12 cellular contexts compared by ENCODE assay signal in genomic region chr4:75099321-75099720, GRCh38.
DNase-seq lines count a peak whose midpoint lies in the region; ATAC-seq and TF ChIP-seq lines count a peak whose summit lies in the region.
"Had no signal": no experiment of that assay in that cellular context is flagged by ENCODE, and none has a peak within 500 bp of the region (broad histone marks: within the 10 kb centered on the region; RNA-seq: fewer than 3 reads in every experiment).

No MANE protein-coding gene starts in this region.

- no peak overlapping the region for H3K18ac ChIP-seq in mesendoderm (ENCODE audit: low read length)

- no peak overlapping the region for H2BK15ac ChIP-seq in mesendoderm (replicated peaks; ENCODE audit: low read depth)

- H3K23ac ChIP-seq in mesendoderm (ENCODE audit: low read length): no peak overlapping the region

- H2BK5ac ChIP-seq in mesendoderm (ENCODE audit: low read length): no peak overlapping the region

- H3K4me1 ChIP-seq in mucosa of descending colon (ENCODE audit: low read depth) (peaks cover 6% of the 10 kb centered on the region), upper lobe of left lung (no peaks in the 10 kb centered on the region), mesendoderm (ENCODE audit: control insufficient read depth, low read depth, low read length) (no peaks in the 10 kb centered on the region)
- H3K4me1 ChIP-seq: SJSA1 had no signal

- no peak overlapping the region for H3K4me3 ChIP-seq in mucosa of descending colon
- H3K4me3 ChIP-seq in upper lobe of left lung: no peak overlapping the region
- no peak overlapping the region for H3K4me3 ChIP-seq in mesendoderm (ENCODE audit: low read length)
- H3K4me3 ChIP-seq: SJSA1 had no signal

- no peak overlapping the region for H3K4me2 ChIP-seq in mesendoderm (ENCODE audit: low read length)

- no peaks in the 10 kb centered on the region for H3K9me3 ChIP-seq in mucosa of descending colon
- H3K9me3 ChIP-seq in upper lobe of left lung: peaks cover 0 to 5% (median 0%) of the 10 kb centered on the region in 4 donors
- H3K9me3 ChIP-seq: SJSA1 had no signal

- H2AK5ac ChIP-seq in mesendoderm (ENCODE audit: low read length): no peak overlapping the region

- no peaks in the 10 kb centered on the region for H3K79me2 ChIP-seq in mesendoderm (ENCODE audit: control insufficient read depth, insufficient read depth, low read length)

- no peak overlapping the region for H4K5ac ChIP-seq in mesendoderm (ENCODE audit: low read length)

- no peak for TF ChIP-seq POLR2A in upper lobe of left lung (IDR thresholded peaks at IDR 0.05)

- H3K4ac ChIP-seq in mesendoderm (ENCODE audit: low read depth, low read length): no peak overlapping the region

- H2BK120ac ChIP-seq in mesendoderm (ENCODE audit: low read depth, low read length): no peak overlapping the region

- H3K27ac ChIP-seq in upper lobe of left lung (no peak overlapping the region), mesendoderm (ENCODE audit: low read depth, low read length) (no peak overlapping the region)
- H3K27ac ChIP-seq: SJSA1 had no signal

- no peak overlapping the region for H3K56ac ChIP-seq in mesendoderm (ENCODE audit: low read length)

- TF ChIP-seq CTCF in mucosa of descending colon (IDR thresholded peaks at IDR 0.05) (no peak), upper lobe of left lung (IDR thresholded peaks at IDR 0.05) (no peak)

- no peak overlapping the region for H4K8ac ChIP-seq in mesendoderm (ENCODE audit: low read depth, low read length)

- H3K27me3 ChIP-seq in upper lobe of left lung: no peaks in the 10 kb centered on the region
- H3K27me3 ChIP-seq in mesendoderm (ENCODE audit: insufficient read depth, low read length, poor library complexity): no peaks in the 10 kb centered on the region
- H3K27me3 ChIP-seq: SJSA1 had no signal

- WGBS in upper lobe of left lung, 2 donors: 77 to 95% methylated on average over 3 of the region's 3 CpGs
- no CpG with 5 or more reads among the region's 3 CpGs for WGBS in mesendoderm (ENCODE audit: extremely low coverage, insufficient coverage, low lambda C conversion rate)

- no peak overlapping the region for H3K9ac ChIP-seq in mesendoderm (ENCODE audit: low read length)

- intact Hi-C loops in mucosa of descending colon (cut with DNase I, micrococcal nuclease): no loop called here

- DNase-seq in mucosa of descending colon (peak; percentile 68 to 79 (median 70)), MV-4-11 (lab: John Stamatoyannopoulos, UW) (no peak), islet precursor cell (no peak), upper lobe of left lung (no peak), mesendoderm (no peak)
- DNase-seq: activated CD8-positive, alpha-beta memory T cell treated with anti-CD3 and anti-CD28 coated beads for 24 hours; anterior cingulate cortex; DMS153 had no signal

- H3K36me3 ChIP-seq in mucosa of descending colon (ENCODE audit: low read depth) (no peaks in the 10 kb centered on the region), upper lobe of left lung (no peaks in the 10 kb centered on the region), mesendoderm (ENCODE audit: control insufficient read depth, insufficient read depth, low read length) (no peaks in the 10 kb centered on the region)
- H3K36me3 ChIP-seq: SJSA1 had no signal

- no peaks in the 10 kb centered on the region for H3K79me1 ChIP-seq in mesendoderm (ENCODE audit: low read length)

- no peak for TF ChIP-seq EP300 in upper lobe of left lung (IDR thresholded peaks at IDR 0.05)

- ATAC-seq in GM18873 (IDR thresholded peaks at IDR 0.05; ENCODE audit: low FRiP score, unreplicated experiment) (peak; percentile 95), GM21737 (IDR thresholded peaks at IDR 0.05; ENCODE audit: unreplicated experiment) (peak; percentile 95), HG03378 (IDR thresholded peaks at IDR 0.05; ENCODE audit: unreplicated experiment) (peak; percentile 95), mucosa of descending colon (peak; percentile 99), upper lobe of left lung (ENCODE audit: low FRiP score in 2 of 2) (no peak)

Comparison
In these comparisons a context has a peak if more than half of its experiments do, and no peak if none do; other contexts are left out.
1. ATAC-seq: peak in GM18873 (single experiment), GM21737 (single experiment), HG03378 (single experiment) and mucosa of descending colon (single experiment); none in upper lobe of left lung (0 of 2).
2. DNase-seq: peak in mucosa of descending colon (3 of 3); none in MV-4-11 (single experiment), islet precursor cell (single experiment), upper lobe of left lung (0 of 2) and mesendoderm (single experiment).